ENCODE assay signal across 23 cellular contexts in the genomic region with DNA sequence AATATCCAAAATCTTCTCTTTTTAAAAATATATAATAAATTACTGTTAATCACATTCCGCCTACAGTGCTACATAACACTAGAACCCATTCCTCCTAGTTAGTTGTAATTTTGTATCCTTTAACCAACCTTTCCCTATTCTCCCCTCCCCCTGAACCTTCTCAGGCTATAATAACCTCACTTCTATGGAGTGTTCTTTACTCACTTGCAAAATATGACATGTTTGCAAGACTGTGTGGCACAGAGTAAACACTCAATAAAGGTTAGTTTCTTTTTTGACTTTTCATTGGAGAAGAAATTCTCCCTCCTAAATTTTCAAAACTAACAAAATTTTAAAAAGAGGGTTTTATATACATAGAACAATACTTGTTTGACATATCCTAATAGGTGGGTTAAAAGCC.
DNase-seq lines count a peak whose midpoint lies in the region; ATAC-seq, FAIRE-seq and TF ChIP-seq lines count a peak whose summit lies in the region.
"Had no signal": no experiment of that assay in that cellular context is flagged by ENCODE, and none has a peak within 500 bp of the region (broad histone marks: within the 10 kb centered on the region; RNA-seq: fewer than 3 reads in every experiment).

No MANE protein-coding gene starts in this region.

- TF ChIP-seq CTCF in A549 (IDR thresholded peaks at IDR 0.05): no peak
- TF ChIP-seq CTCF in left lung (IDR thresholded peaks at IDR 0.05): no peak
- TF ChIP-seq CTCF in right lobe of liver (IDR thresholded peaks at IDR 0.05): no peak
- no peak for TF ChIP-seq CTCF in BE2C (IDR thresholded peaks at IDR 0.05; ENCODE audit: low read depth, low read length)

- H3K9me3 ChIP-seq in A549 (peaks cover 4% of the 10 kb centered on the region; the same call in 1 of the 3 replicates), left lung (no peaks in the 10 kb centered on the region), right lobe of liver (no peaks in the 10 kb centered on the region), BE2C (no peaks in the 10 kb centered on the region)

- no peak for FAIRE-seq in A549 (lab: Jason Lieb, UNC)
- FAIRE-seq: A204.1, GM12891, GM18507 had no signal

- 88% methylated on average over 1 of the region's 1 CpG for WGBS in A549 (ENCODE audit: missing lambda C conversion rate)
- 100% methylated on average over 1 of the region's 1 CpG for WGBS in right lobe of liver (ENCODE audit: insufficient coverage, low coverage, low lambda C conversion rate, missing lambda C conversion rate)

- H3K27me3 ChIP-seq in left lung (no peaks in the 10 kb centered on the region), right lobe of liver (no peaks in the 10 kb centered on the region), BE2C (no peaks in the 10 kb centered on the region)

- H3K4me2 ChIP-seq in A549: peak overlapping the region; percentile 33; the same call in 2 of the 3 replicates
- H3K4me2 ChIP-seq: GM23338 had no signal

- TF ChIP-seq RAD21 in A549 (conservative IDR thresholded peaks at IDR 0.05 in 1 of 2, IDR thresholded peaks at IDR 0.05 in 1 of 2): no peak

- POLR2A ChIA-PET in A549 (lab: Yijun Ruan, JAX): no interaction called here

- TF ChIP-seq POLR2A in A549 (IDR thresholded peaks at IDR 0.05; ENCODE audit: low read length) (no peak), right lobe of liver (IDR thresholded peaks at IDR 0.05) (no peak)

- H3K36me3 ChIP-seq in left lung (no peaks in the 10 kb centered on the region), right lobe of liver (no peaks in the 10 kb centered on the region), BE2C (no peaks in the 10 kb centered on the region)

- H3K4me3 ChIP-seq in A549: no peak overlapping the region
- no peak overlapping the region for H3K4me3 ChIP-seq in left lung
- no peak overlapping the region for H3K4me3 ChIP-seq in right lobe of liver
- no peak overlapping the region for H3K4me3 ChIP-seq in BE2C (ENCODE audit: low read depth, low read length)
- H3K4me3 ChIP-seq: GM23338 had no signal

- CTCF ChIA-PET in A549 (lab: Yijun Ruan, JAX): no interaction called here

- DNase-seq in A549 (ENCODE audit: low read depth in 1 of 2, low spot score in 1 of 2) (no peak), left lung (no peak), right lobe of liver (no peak), BE2C (no peak), cerebellar nuclear complex (lab: John Stamatoyannopoulos, UW) (no peak)
- DNase-seq: ACHN; AML-193; C1 segment of cervical spinal cord; Calu3; CD4-positive, alpha-beta memory T cell; COR-L47; DMS53; DMS79 treated with DMSO at 0.1 percent for 48 hours; GF-D8; H9; HFFc6 had no signal

- H3K27ac ChIP-seq in A549: no peak overlapping the region
- H3K27ac ChIP-seq in left lung: no peak overlapping the region
- H3K27ac ChIP-seq in right lobe of liver: no peak overlapping the region
- H3K27ac ChIP-seq: 22Rv1 had no signal

- TF ChIP-seq EP300 in A549 (IDR thresholded peaks at IDR 0.05): no peak

- no peak for ATAC-seq in A549
- ATAC-seq in left lung: peak; percentile 94
- ATAC-seq in right lobe of liver: peak; percentile 53 to 73 (median 58)
- ATAC-seq in HG03196 (IDR thresholded peaks at IDR 0.05; ENCODE audit: unreplicated experiment): no peak
- ATAC-seq: HCT116 had no signal

- H3K4me1 ChIP-seq in A549: peaks cover 16% of the 10 kb centered on the region
- no peaks in the 10 kb centered on the region for H3K4me1 ChIP-seq in left lung
- H3K4me1 ChIP-seq in right lobe of liver: peaks cover 0 to 15% (median 2%) of the 10 kb centered on the region in 4 donors
- H3K4me1 ChIP-seq in BE2C: no peaks in the 10 kb centered on the region

- intact Hi-C loops in left lung (cut with DNase I): no loop called here
- intact Hi-C loops in right lobe of liver (cut with DNase I): no loop called here

TF ChIP-seq in A549, 52 proteins besides CTCF, POLR2A, EP300 and RAD21:
- no peak for TF ChIP-seq HEYL (CRISPR knock-in tag; IDR thresholded peaks at IDR 0.05)
- TF ChIP-seq GATA3 (IDR thresholded peaks at IDR 0.05; ENCODE audit: borderline replicate concordance): no peak
- no peak for TF ChIP-seq ZNF302 (CRISPR knock-in tag; IDR thresholded peaks at IDR 0.05)
- no peak for TF ChIP-seq HDAC2 (IDR thresholded peaks at IDR 0.05)
- no peak for TF ChIP-seq SREBF2 (IDR thresholded peaks at IDR 0.05)
- no peak for TF ChIP-seq POLR2AphosphoS2 (conservative IDR thresholded peaks at IDR 0.05; ENCODE audit: low read length)
- no peak for TF ChIP-seq ZFP36 (IDR thresholded peaks at IDR 0.05; ENCODE audit: borderline replicate concordance, partially characterized antibody)
- TF ChIP-seq, protein P1, sequence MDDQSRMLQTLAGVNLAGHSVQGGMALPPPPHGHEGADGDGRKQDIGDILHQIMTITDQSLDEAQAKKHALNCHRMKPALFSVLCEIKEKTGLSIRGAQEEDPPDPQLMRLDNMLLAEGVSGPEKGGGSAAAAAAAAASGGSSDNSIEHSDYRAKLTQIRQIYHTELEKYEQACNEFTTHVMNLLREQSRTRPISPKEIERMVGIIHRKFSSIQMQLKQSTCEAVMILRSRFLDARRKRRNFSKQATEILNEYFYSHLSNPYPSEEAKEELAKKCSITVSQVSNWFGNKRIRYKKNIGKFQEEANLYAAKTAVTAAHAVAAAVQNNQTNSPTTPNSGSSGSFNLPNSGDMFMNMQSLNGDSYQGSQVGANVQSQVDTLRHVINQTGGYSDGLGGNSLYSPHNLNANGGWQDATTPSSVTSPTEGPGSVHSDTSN (IDR thresholded peaks at IDR 0.05): no peak
- TF ChIP-seq, protein P2, sequence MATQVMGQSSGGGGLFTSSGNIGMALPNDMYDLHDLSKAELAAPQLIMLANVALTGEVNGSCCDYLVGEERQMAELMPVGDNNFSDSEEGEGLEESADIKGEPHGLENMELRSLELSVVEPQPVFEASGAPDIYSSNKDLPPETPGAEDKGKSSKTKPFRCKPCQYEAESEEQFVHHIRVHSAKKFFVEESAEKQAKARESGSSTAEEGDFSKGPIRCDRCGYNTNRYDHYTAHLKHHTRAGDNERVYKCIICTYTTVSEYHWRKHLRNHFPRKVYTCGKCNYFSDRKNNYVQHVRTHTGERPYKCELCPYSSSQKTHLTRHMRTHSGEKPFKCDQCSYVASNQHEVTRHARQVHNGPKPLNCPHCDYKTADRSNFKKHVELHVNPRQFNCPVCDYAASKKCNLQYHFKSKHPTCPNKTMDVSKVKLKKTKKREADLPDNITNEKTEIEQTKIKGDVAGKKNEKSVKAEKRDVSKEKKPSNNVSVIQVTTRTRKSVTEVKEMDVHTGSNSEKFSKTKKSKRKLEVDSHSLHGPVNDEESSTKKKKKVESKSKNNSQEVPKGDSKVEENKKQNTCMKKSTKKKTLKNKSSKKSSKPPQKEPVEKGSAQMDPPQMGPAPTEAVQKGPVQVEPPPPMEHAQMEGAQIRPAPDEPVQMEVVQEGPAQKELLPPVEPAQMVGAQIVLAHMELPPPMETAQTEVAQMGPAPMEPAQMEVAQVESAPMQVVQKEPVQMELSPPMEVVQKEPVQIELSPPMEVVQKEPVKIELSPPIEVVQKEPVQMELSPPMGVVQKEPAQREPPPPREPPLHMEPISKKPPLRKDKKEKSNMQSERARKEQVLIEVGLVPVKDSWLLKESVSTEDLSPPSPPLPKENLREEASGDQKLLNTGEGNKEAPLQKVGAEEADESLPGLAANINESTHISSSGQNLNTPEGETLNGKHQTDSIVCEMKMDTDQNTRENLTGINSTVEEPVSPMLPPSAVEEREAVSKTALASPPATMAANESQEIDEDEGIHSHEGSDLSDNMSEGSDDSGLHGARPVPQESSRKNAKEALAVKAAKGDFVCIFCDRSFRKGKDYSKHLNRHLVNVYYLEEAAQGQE (IDR thresholded peaks at IDR 0.05): no peak
- no peak for TF ChIP-seq SMC3 (IDR thresholded peaks at IDR 0.05)
- no peak for TF ChIP-seq KDM1A (IDR thresholded peaks at IDR 0.05; ENCODE audit: low read depth)
- no peak for TF ChIP-seq MAFK (IDR thresholded peaks at IDR 0.05; ENCODE audit: partially characterized antibody)
- TF ChIP-seq FOSL2 (IDR thresholded peaks at IDR 0.05): no peak
- no peak for TF ChIP-seq FOSL2 (CRISPR knock-in tag; IDR thresholded peaks at IDR 0.05)

Comparison
In these comparisons a context has a peak if more than half of its experiments do, and no peak if none do; other contexts are left out.
1. ATAC-seq: peak in left lung (single experiment) and right lobe of liver (4 of 4); none in A549 (0 of 2) and HG03196 (single experiment).